Comparison of ENCODE assay signal across 1 cellular context in genomic region chr1:77678628-77679610, GRCh38.
TF ChIP-seq lines count a peak whose summit lies in the region.

No MANE protein-coding gene starts in this region.

TF ChIP-seq in HepG2, 621 proteins besides CTCF, POLR2A, EP300 and RAD21 (continued from another document):
- TF ChIP-seq ZNF770 (CRISPR knock-in tag; IDR thresholded peaks at IDR 0.05) (peak; percentile 100), ASH2L (IDR thresholded peaks at IDR 0.05; ENCODE audit: insufficient read length, low read depth, low read length) (peak; percentile 47), NFKB2 (CRISPR knock-in tag; IDR thresholded peaks at IDR 0.05; ENCODE audit: borderline replicate concordance) (no peak), FOXJ3 (CRISPR knock-in tag; IDR thresholded peaks at IDR 0.05; ENCODE audit: borderline replicate concordance) (peak; percentile 53; the same call in 1 of the 2 replicates), CHD4 (IDR thresholded peaks at IDR 0.05; ENCODE audit: borderline replicate concordance, low read length) (peak; percentile 63; the same call in 1 of the 2 replicates)
- TF ChIP-seq, protein P1, sequence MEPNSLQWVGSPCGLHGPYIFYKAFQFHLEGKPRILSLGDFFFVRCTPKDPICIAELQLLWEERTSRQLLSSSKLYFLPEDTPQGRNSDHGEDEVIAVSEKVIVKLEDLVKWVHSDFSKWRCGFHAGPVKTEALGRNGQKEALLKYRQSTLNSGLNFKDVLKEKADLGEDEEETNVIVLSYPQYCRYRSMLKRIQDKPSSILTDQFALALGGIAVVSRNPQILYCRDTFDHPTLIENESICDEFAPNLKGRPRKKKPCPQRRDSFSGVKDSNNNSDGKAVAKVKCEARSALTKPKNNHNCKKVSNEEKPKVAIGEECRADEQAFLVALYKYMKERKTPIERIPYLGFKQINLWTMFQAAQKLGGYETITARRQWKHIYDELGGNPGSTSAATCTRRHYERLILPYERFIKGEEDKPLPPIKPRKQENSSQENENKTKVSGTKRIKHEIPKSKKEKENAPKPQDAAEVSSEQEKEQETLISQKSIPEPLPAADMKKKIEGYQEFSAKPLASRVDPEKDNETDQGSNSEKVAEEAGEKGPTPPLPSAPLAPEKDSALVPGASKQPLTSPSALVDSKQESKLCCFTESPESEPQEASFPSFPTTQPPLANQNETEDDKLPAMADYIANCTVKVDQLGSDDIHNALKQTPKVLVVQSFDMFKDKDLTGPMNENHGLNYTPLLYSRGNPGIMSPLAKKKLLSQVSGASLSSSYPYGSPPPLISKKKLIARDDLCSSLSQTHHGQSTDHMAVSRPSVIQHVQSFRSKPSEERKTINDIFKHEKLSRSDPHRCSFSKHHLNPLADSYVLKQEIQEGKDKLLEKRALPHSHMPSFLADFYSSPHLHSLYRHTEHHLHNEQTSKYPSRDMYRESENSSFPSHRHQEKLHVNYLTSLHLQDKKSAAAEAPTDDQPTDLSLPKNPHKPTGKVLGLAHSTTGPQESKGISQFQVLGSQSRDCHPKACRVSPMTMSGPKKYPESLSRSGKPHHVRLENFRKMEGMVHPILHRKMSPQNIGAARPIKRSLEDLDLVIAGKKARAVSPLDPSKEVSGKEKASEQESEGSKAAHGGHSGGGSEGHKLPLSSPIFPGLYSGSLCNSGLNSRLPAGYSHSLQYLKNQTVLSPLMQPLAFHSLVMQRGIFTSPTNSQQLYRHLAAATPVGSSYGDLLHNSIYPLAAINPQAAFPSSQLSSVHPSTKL (CRISPR knock-in tag; IDR thresholded peaks at IDR 0.05), result peak; percentile 16; the same call in 1 of the 2 replicates
